In genomic region chr6:158328952-158329351, GRCh38 we compare ENCODE assay signal across 29 cellular contexts. TPM values are rescaled to one million over a fixed set of nuclear protein-coding genes. Genes with fewer than 3 reads are reported as not detected.
DNase-seq lines count a peak whose midpoint lies in the region; ATAC-seq, FAIRE-seq and TF ChIP-seq lines count a peak whose summit lies in the region.
"Had no signal": no experiment of that assay in that cellular context is flagged by ENCODE, and none has a peak within 500 bp of the region (broad histone marks: within the 10 kb centered on the region; RNA-seq: fewer than 3 reads in every experiment).

No MANE protein-coding gene starts in this region.

- DNase-seq in GM12892 (ENCODE audit: insufficient read length), result no peak
- peak in 1 of 2 donors; percentile 23 for DNase-seq in left colon
- DNase-seq in stimulated activated naive B cell treated with anti-CD40 and anti-IgM and Interleukin-4, amounts not matched to agents 10 μg/mL and 1 μg/mL and 100 μg/mL, for 72 hours, result no peak
- no peak for DNase-seq in activated CD4-positive, alpha-beta T cell treated with anti-CD3 and anti-CD28 coated beads for 36 hours
- DNase-seq in neural progenitor cell (ENCODE audit: low spot score), result no peak
- DNase-seq in MM.1S, result no peak
- DNase-seq: activated CD4-positive, alpha-beta T cell treated with anti-CD3 and anti-CD28 coated beads for 1 hour; activated CD8-positive, alpha-beta T cell treated with anti-CD3 and anti-CD28 coated beads for 36 hours; aorta; cortex of kidney; DMS 273 treated with DMSO at 0.1 percent for 48 hours; EL; head of caudate nucleus; Karpas-422; NCI-H1048; NCI-H1930; NCI-H526 treated with DMSO at 0.1 percent for 48 hours; nucleus accumbens; retina; small intestine; stimulated activated CD4-positive, alpha-beta T cell treated with anti-CD3 and anti-CD28 coated beads, Interleukin-1b, Interleukin-23, amount 100 ng/mL, for 48 hours; stimulated activated CD8-positive, alpha-beta memory T cell treated with anti-CD3 and anti-CD28 coated beads, Interleukin-4, amount 100 ng/mL, for 48 hours; upper lobe of right lung had no signal

- ATAC-seq in left colon, result peak; percentile 86
- peak; percentile 14 to 63 for ATAC-seq in stimulated activated naive B cell treated with anti-CD40 and anti-IgM and Interleukin-4, amounts not matched to agents 10 μg/mL and 1 μg/mL and 100 μg/mL, for 72 hours (replicated peaks)
- ATAC-seq in activated CD4-positive, alpha-beta T cell treated with anti-CD3 and anti-CD28 coated beads for 36 hours, result no peak
- ATAC-seq: activated CD8-positive, alpha-beta T cell treated with anti-CD3 and anti-CD28 coated beads for 36 hours; activated naive CD4-positive, alpha-beta T cell treated with anti-CD3 and anti-CD28 coated beads, Interleukin-2, amount 50 U/mL, for 72 hours had no signal

- peak overlapping the region in 1 of 2 donors; percentile 65 for H3K4me3 Mint-ChIP-seq in stimulated activated naive B cell treated with anti-CD40 and anti-IgM and Interleukin-4, amounts not matched to agents 10 μg/mL and 1 μg/mL and 100 μg/mL, for 72 hours
- H3K4me3 Mint-ChIP-seq in activated CD4-positive, alpha-beta T cell treated with anti-CD3 and anti-CD28 coated beads for 36 hours, result no peak overlapping the region
- H3K4me3 Mint-ChIP-seq in neural progenitor cell, result no peak overlapping the region
- H3K4me3 Mint-ChIP-seq: activated CD8-positive, alpha-beta T cell treated with anti-CD3 and anti-CD28 coated beads for 36 hours; CD14-positive monocyte had no signal

- H3F3A ChIP-seq in OCI-LY1 (ENCODE audit: insufficient read depth, low read length), result no peaks in the 10 kb centered on the region
- H3F3A ChIP-seq in neural progenitor cell (ENCODE audit: low read depth), result no peaks in the 10 kb centered on the region
- no peaks in the 10 kb centered on the region for H3F3A ChIP-seq in MM.1S (ENCODE audit: insufficient read depth, low read length)

- H2AFZ ChIP-seq in OCI-LY1 (ENCODE audit: low read length) (no peak overlapping the region), neural progenitor cell (replicated peaks) (no peak overlapping the region), MM.1S (ENCODE audit: low read length) (no peak overlapping the region)

- CTCF ChIA-PET in activated CD4-positive, alpha-beta T cell treated with anti-CD3 and anti-CD28 coated beads for 36 hours (lab: Charles Lee), result no interaction called here

- intact Hi-C loops in left colon (cut with DNase I, micrococcal nuclease), result no loop called here
- intact Hi-C loops in activated CD4-positive, alpha-beta T cell treated with anti-CD3 and anti-CD28 coated beads for 36 hours (cut with DNase I, micrococcal nuclease), result no loop called here

- TF ChIP-seq CTCF in OCI-LY1 (IDR thresholded peaks at IDR 0.05; ENCODE audit: low read length) (no peak), neural progenitor cell (IDR thresholded peaks at IDR 0.05) (no peak), MM.1S (IDR thresholded peaks at IDR 0.05; ENCODE audit: low read length) (no peak)

- peaks cover 7 to 14% of the 10 kb centered on the region in 2 donors for H3K36me3 Mint-ChIP-seq in stimulated activated naive B cell treated with anti-CD40 and anti-IgM and Interleukin-4, amounts not matched to agents 10 μg/mL and 1 μg/mL and 100 μg/mL, for 72 hours
- peaks cover 18% of the 10 kb centered on the region for H3K36me3 Mint-ChIP-seq in activated CD4-positive, alpha-beta T cell treated with anti-CD3 and anti-CD28 coated beads for 36 hours (ENCODE audit: low read depth)
- peaks cover 49% of the 10 kb centered on the region for H3K36me3 Mint-ChIP-seq in neural progenitor cell

- H3K4me3 ChIP-seq in OCI-LY1 (ENCODE audit: low read depth, low read length, poor library complexity, severe bottlenecking), result peak overlapping the region; percentile 4
- H3K4me3 ChIP-seq in neural progenitor cell, result no peak overlapping the region
- H3K4me3 ChIP-seq in MM.1S (ENCODE audit: low read length), result no peak overlapping the region
- H3K4me3 ChIP-seq: cardiac muscle cell, SJSA1, upper lobe of right lung had no signal

- H4K20me1 ChIP-seq in OCI-LY1 (ENCODE audit: insufficient read depth, low read length), result no peaks in the 10 kb centered on the region
- peaks cover 7% of the 10 kb centered on the region for H4K20me1 ChIP-seq in neural progenitor cell (ENCODE audit: low read depth)
- H4K20me1 ChIP-seq in MM.1S (ENCODE audit: insufficient read depth, low read length), result no peaks in the 10 kb centered on the region

- H3K9me3 ChIP-seq in OCI-LY1 (ENCODE audit: low read length) (peaks cover 13% of the 10 kb centered on the region), neural progenitor cell (ENCODE audit: low read depth) (peaks cover 4% of the 10 kb centered on the region), MM.1S (replicated peaks; ENCODE audit: insufficient read depth, low read length) (no peaks in the 10 kb centered on the region)
- H3K9me3 ChIP-seq: upper lobe of right lung had no signal

- H3K27me3 ChIP-seq in OCI-LY1 (ENCODE audit: insufficient read depth, low read length) (no peaks in the 10 kb centered on the region), neural progenitor cell (no peaks in the 10 kb centered on the region), MM.1S (replicated peaks; ENCODE audit: insufficient read depth, low read length) (no peaks in the 10 kb centered on the region)
- H3K27me3 ChIP-seq: cardiac muscle cell, SJSA1, upper lobe of right lung had no signal

- H3K4me1 ChIP-seq in OCI-LY1 (ENCODE audit: insufficient read depth, low read length, severe bottlenecking) (peaks cover 58% of the 10 kb centered on the region), neural progenitor cell (peaks cover 7% of the 10 kb centered on the region), MM.1S (ENCODE audit: low read length) (0 out of 2 replicates have a peak, but pooled peaks cover 3% of the 10 kb centered on the region)
- H3K4me1 ChIP-seq: SJSA1, upper lobe of right lung had no signal

- H3K9ac ChIP-seq in OCI-LY1 (ENCODE audit: low read length) (peak overlapping the region; percentile 12; the same call in 1 of the 2 replicates), neural progenitor cell (no peak overlapping the region), MM.1S (ENCODE audit: low read length) (no peak overlapping the region)

- H3K4me2 ChIP-seq in OCI-LY1 (ENCODE audit: low read length) (peak overlapping the region; percentile 41), neural progenitor cell (no peak overlapping the region), MM.1S (ENCODE audit: low read depth, low read length) (no peak overlapping the region)

- H3K9me3 Mint-ChIP-seq in stimulated activated naive B cell treated with anti-CD40 and anti-IgM and Interleukin-4, amounts not matched to agents 10 μg/mL and 1 μg/mL and 100 μg/mL, for 72 hours, result no peaks in the 10 kb centered on the region
- peaks cover 9% of the 10 kb centered on the region for H3K9me3 Mint-ChIP-seq in activated CD4-positive, alpha-beta T cell treated with anti-CD3 and anti-CD28 coated beads for 36 hours (ENCODE audit: low read depth)
- peaks cover 39% of the 10 kb centered on the region for H3K9me3 Mint-ChIP-seq in neural progenitor cell
- H3K9me3 Mint-ChIP-seq: activated CD8-positive, alpha-beta T cell treated with anti-CD3 and anti-CD28 coated beads for 36 hours had no signal

- FAIRE-seq in GM12892 (lab: Jason Lieb, UNC), result peak; percentile 62
- FAIRE-seq: small intestine, TTC549 had no signal

- H3K79me2 ChIP-seq in OCI-LY1 (ENCODE audit: insufficient read depth, low read length) (peaks cover 90% of the 10 kb centered on the region), neural progenitor cell (ENCODE audit: low read depth) (peaks cover 79% of the 10 kb centered on the region), MM.1S (ENCODE audit: low read length) (no peaks in the 10 kb centered on the region)

- no peaks in the 10 kb centered on the region for H3K27me3 Mint-ChIP-seq in stimulated activated naive B cell treated with anti-CD40 and anti-IgM and Interleukin-4, amounts not matched to agents 10 μg/mL and 1 μg/mL and 100 μg/mL, for 72 hours
- no peaks in the 10 kb centered on the region for H3K27me3 Mint-ChIP-seq in activated CD4-positive, alpha-beta T cell treated with anti-CD3 and anti-CD28 coated beads for 36 hours
- H3K27me3 Mint-ChIP-seq in neural progenitor cell (ENCODE audit: insufficient read depth, low read depth), result peaks cover 3% of the 10 kb centered on the region
- H3K27me3 Mint-ChIP-seq: activated CD8-positive, alpha-beta T cell treated with anti-CD3 and anti-CD28 coated beads for 36 hours had no signal

- H3K36me3 ChIP-seq in OCI-LY1 (ENCODE audit: insufficient read depth, low read length), result peaks cover 32% of the 10 kb centered on the region
- H3K36me3 ChIP-seq in neural progenitor cell, result peaks cover 7% of the 10 kb centered on the region
- no peaks in the 10 kb centered on the region for H3K36me3 ChIP-seq in MM.1S (replicated peaks; ENCODE audit: insufficient read depth, low read length)
- H3K36me3 ChIP-seq: cardiac muscle cell, upper lobe of right lung had no signal

- H3K27ac ChIP-seq in OCI-LY1 (ENCODE audit: low read depth, low read length, poor library complexity, severe bottlenecking) (peak overlapping the region; percentile 86), neural progenitor cell (no peak overlapping the region), MM.1S (ENCODE audit: low read length) (no peak overlapping the region)
- H3K27ac ChIP-seq: cardiac muscle cell, SJSA1, upper lobe of right lung had no signal

- peak overlapping the region; percentile 63 for H3K27ac Mint-ChIP-seq in stimulated activated naive B cell treated with anti-CD40 and anti-IgM and Interleukin-4, amounts not matched to agents 10 μg/mL and 1 μg/mL and 100 μg/mL, for 72 hours
- H3K27ac Mint-ChIP-seq in activated CD4-positive, alpha-beta T cell treated with anti-CD3 and anti-CD28 coated beads for 36 hours, result no peak overlapping the region
- no peak overlapping the region for H3K27ac Mint-ChIP-seq in neural progenitor cell
- H3K27ac Mint-ChIP-seq: activated CD8-positive, alpha-beta T cell treated with anti-CD3 and anti-CD28 coated beads for 36 hours; activated naive CD4-positive, alpha-beta T cell treated with anti-CD3 and anti-CD28 coated beads, Interleukin-2, amount 50 U/mL, for 72 hours; CD14-positive monocyte had no signal

- peaks cover 46 to 73% of the 10 kb centered on the region in 2 donors for H3K4me1 Mint-ChIP-seq in stimulated activated naive B cell treated with anti-CD40 and anti-IgM and Interleukin-4, amounts not matched to agents 10 μg/mL and 1 μg/mL and 100 μg/mL, for 72 hours
- peaks cover 23% of the 10 kb centered on the region for H3K4me1 Mint-ChIP-seq in activated CD4-positive, alpha-beta T cell treated with anti-CD3 and anti-CD28 coated beads for 36 hours
- peaks cover 3% of the 10 kb centered on the region for H3K4me1 Mint-ChIP-seq in neural progenitor cell

- POLR2A ChIA-PET in activated CD4-positive, alpha-beta T cell treated with anti-CD3 and anti-CD28 coated beads for 36 hours (lab: Charles Lee), result interaction anchor here (0.7 kb wide), 1 partner anchor 11 kb away, joined by 5 read pairs; no protein-coding TSS in a partner anchor

- H3K9me2 ChIP-seq in OCI-LY1 (ENCODE audit: low read depth, low read length), result no peaks in the 10 kb centered on the region
- no peaks in the 10 kb centered on the region for H3K9me2 ChIP-seq in MM.1S (replicated peaks; ENCODE audit: insufficient read depth, low read length)

- no peak for TF ChIP-seq POLR2A in GM12892 (IDR thresholded peaks at IDR 0.05; ENCODE audit: low read depth, low read length)

RNA-seq across cellular contexts. Expression of gene TULP4, which starts 16.7 kb away (rescaled TPM):
- 12.7 TPM for polyA plus RNA-seq in GM12892 (2012; ENCODE audit: missing spikeins)
- total RNA-seq in left colon (10 to 100 TPM; 69.2 to 77.5 TPM), neural progenitor cell (ENCODE audit: low replicate concordance) (143 and 252 TPM in 2 replicates)
- total RNA-seq in activated CD4-positive, alpha-beta T cell treated with anti-CD3 and anti-CD28 coated beads for 36 hours, result 10 to 100 TPM; 11.8 to 14.3 TPM
